In the genomic region with DNA sequence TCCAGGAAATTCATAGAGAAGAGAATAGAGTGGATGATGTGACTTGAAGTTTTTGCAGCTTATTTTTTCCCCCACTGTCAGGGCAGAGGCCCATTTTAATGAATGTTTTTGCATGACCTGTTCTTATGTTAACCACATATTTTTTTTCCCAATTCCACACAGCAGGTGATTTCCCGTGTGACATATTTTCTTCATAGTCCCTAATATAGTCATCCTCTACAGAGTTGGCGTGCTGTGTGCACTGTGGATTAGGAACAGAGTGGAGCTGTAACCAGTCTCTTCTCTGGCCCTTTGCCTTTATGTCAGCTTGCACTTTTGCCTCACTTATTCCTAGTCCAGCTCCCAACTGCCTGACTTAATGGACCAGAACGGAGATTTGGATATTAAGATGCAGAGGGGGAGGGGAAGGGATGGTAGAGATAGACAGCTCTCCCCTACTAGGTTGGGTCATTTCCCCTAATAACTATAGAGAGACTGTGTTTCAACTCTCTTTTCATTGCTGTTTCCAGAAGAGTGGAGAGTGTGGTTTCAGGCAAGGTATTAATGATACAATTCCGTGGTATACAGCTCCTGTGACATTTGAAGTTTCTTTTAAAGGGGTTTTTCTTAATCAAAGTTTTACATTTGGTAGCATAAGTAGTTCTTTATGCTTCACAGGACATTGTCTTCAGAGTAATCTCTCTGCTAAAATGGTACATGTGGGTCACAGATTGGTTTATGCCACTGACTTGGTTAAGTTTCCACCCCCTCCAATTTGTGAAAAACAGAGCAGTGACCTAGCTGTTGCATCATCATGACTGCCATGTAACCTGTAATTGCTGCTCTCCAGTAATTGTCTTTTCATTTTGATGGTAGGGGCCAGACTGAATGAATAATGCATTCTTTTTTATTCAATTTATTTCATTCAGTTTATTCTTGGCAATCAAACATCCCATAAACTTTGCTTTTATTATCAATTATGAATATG, we compare ENCODE assay signal across 17 cellular contexts.
A peak's percentile ranks its signal among the peaks of the same experiment; 100 is the strongest.
DNase-seq lines count a peak whose midpoint lies in the region; ATAC-seq, FAIRE-seq and TF ChIP-seq lines count a peak whose summit lies in the region.
"Had no signal": no experiment of that assay in that cellular context is flagged by ENCODE, and none has a peak within 500 bp of the region (broad histone marks: within the 10 kb centered on the region; RNA-seq: fewer than 3 reads in every experiment).

No MANE protein-coding gene starts in this region.

- no peak overlapping the region for H3K4me3 Mint-ChIP-seq in activated CD4-positive, alpha-beta memory T cell treated with anti-CD3 and anti-CD28 coated beads for 36 hours
- no peak overlapping the region for H3K4me3 Mint-ChIP-seq in activated CD4-positive, alpha-beta memory T cell treated with anti-CD3 and anti-CD28 coated beads, Interleukin-2, amount 10 ng/mL, durations not matched to agents 7 days and 5 days
- no peak overlapping the region for H3K4me3 Mint-ChIP-seq in CD8-positive, alpha-beta T cell
- H3K4me3 Mint-ChIP-seq: neural progenitor cell had no signal

- H3K27me3 ChIP-seq in K562 (ENCODE audit: control insufficient read depth in 2 of 2, insufficient read depth in 2 of 2, low read length in 2 of 2) (no peaks in the 10 kb centered on the region), lower lobe of right lung (ENCODE audit: low read depth) (no peaks in the 10 kb centered on the region)
- no peaks in the 10 kb centered on the region for H3K27me3 ChIP-seq in CD8-positive, alpha-beta T cell (ENCODE audit: insufficient read depth, low read length)
- H3K27me3 ChIP-seq: colonic mucosa, esophagus squamous epithelium, hepatocyte, neural progenitor cell had no signal

- BruUV-seq in K562 (replicated peaks; lab: Mats Ljungman, UMichigan), result no TSS peak

- TF ChIP-seq EP300 in K562 (IDR thresholded peaks at IDR 0.05; ENCODE audit: low read length), result peak; percentile 31; the same call in 1 of the 2 replicates

- H3K9ac ChIP-seq in K562 (ENCODE audit: insufficient read depth in 1 of 2, low read depth in 2 of 2, low read length in 2 of 2), result no peak overlapping the region
- H3K9ac ChIP-seq: neural progenitor cell had no signal

- intact Hi-C loops in activated CD4-positive, alpha-beta memory T cell treated with anti-CD3 and anti-CD28 coated beads for 36 hours (cut with micrococcal nuclease), result loop anchor here (1.0 to 5.0 kb wide), 2 partner anchors 15 to 43 kb away; no protein-coding TSS in a partner anchor
- intact Hi-C loops in K562 (cut with micrococcal nuclease) (no loop called here), lower lobe of right lung (cut with DNase I) (no loop called here)
- intact Hi-C loops in CD8-positive, alpha-beta T cell (cut with DNase I, micrococcal nuclease), result no loop called here

- H3K36me3 ChIP-seq in K562 (ENCODE audit: control insufficient read depth, insufficient read depth, low read length) (peaks cover 40% of the 10 kb centered on the region), lower lobe of right lung (peaks cover 35% of the 10 kb centered on the region)
- peaks cover 17% of the 10 kb centered on the region for H3K36me3 ChIP-seq in CD8-positive, alpha-beta T cell (ENCODE audit: insufficient read depth, low read length)
- H3K36me3 ChIP-seq: colonic mucosa, neural progenitor cell had no signal

- no peaks in the 10 kb centered on the region for H3K9me3 Mint-ChIP-seq in activated CD4-positive, alpha-beta memory T cell treated with anti-CD3 and anti-CD28 coated beads for 36 hours
- no peaks in the 10 kb centered on the region for H3K9me3 Mint-ChIP-seq in activated CD4-positive, alpha-beta memory T cell treated with anti-CD3 and anti-CD28 coated beads, Interleukin-2, amount 10 ng/mL, durations not matched to agents 7 days and 5 days
- no peaks in the 10 kb centered on the region for H3K9me3 Mint-ChIP-seq in CD8-positive, alpha-beta T cell
- H3K9me3 Mint-ChIP-seq: neural progenitor cell had no signal

- peak; percentile 75 for ATAC-seq in K562
- ATAC-seq in lower lobe of right lung, result no peak
- ATAC-seq in CD8-positive, alpha-beta T cell, result no peak

- peak; percentile 11 for FAIRE-seq in K562 (lab: Jason Lieb, UNC)

- POLR2A ChIA-PET in activated CD4-positive, alpha-beta memory T cell treated with anti-CD3 and anti-CD28 coated beads for 36 hours (lab: Charles Lee), result no interaction called here
- POLR2A ChIA-PET in activated CD4-positive, alpha-beta memory T cell treated with anti-CD3 and anti-CD28 coated beads, Interleukin-2, amount 10 ng/mL, durations not matched to agents 7 days and 5 days (lab: Charles Lee), result interaction anchor here (1.0 kb wide), 1 partner anchor 15 kb away, joined by 3 read pairs; no protein-coding TSS in a partner anchor
- POLR2A ChIA-PET in K562 (lab: Yijun Ruan, JAX), result no interaction called here
- POLR2A ChIA-PET in CD8-positive, alpha-beta T cell (lab: Charles Lee), result no interaction called here

- H4K20me1 ChIP-seq in K562 (replicated peaks; ENCODE audit: control insufficient read depth, insufficient read depth, low read length), result no peaks in the 10 kb centered on the region

- H3K4me1 ChIP-seq in K562 (replicated peaks in 1 of 2; ENCODE audit: control insufficient read depth in 2 of 2, insufficient read depth in 2 of 2, low read length in 2 of 2) (peaks cover 0 to 10% of the 10 kb centered on the region in 2 experiments; a peak in 2 of 5 replicates), lower lobe of right lung (peaks cover 14% of the 10 kb centered on the region)
- no peaks in the 10 kb centered on the region for H3K4me1 ChIP-seq in CD8-positive, alpha-beta T cell (ENCODE audit: insufficient read depth, low read length)
- H3K4me1 ChIP-seq: colonic mucosa, esophagus squamous epithelium had no signal

- TF ChIP-seq CTCF in K562 (IDR thresholded peaks at IDR 0.05 in 2 of 3, conservative IDR thresholded peaks at IDR 0.05 in 1 of 3; ENCODE audit: insufficient read depth in 2 of 3, low read depth in 1 of 3, low read length in 3 of 3) (no peak), lower lobe of right lung (IDR thresholded peaks at IDR 0.05) (no peak)
- TF ChIP-seq CTCF in CD8-positive, alpha-beta T cell (IDR thresholded peaks at IDR 0.05), result no peak

- H3K27ac Mint-ChIP-seq in activated CD4-positive, alpha-beta memory T cell treated with anti-CD3 and anti-CD28 coated beads for 36 hours, result peak overlapping the region; percentile 43
- H3K27ac Mint-ChIP-seq in activated CD4-positive, alpha-beta memory T cell treated with anti-CD3 and anti-CD28 coated beads, Interleukin-2, amount 10 ng/mL, durations not matched to agents 7 days and 5 days, result no peak overlapping the region
- H3K27ac Mint-ChIP-seq in CD8-positive, alpha-beta T cell, result no peak overlapping the region
- H3K27ac Mint-ChIP-seq: neural progenitor cell had no signal

- peaks cover 35% of the 10 kb centered on the region for H3K36me3 Mint-ChIP-seq in activated CD4-positive, alpha-beta memory T cell treated with anti-CD3 and anti-CD28 coated beads for 36 hours
- peaks cover 62% of the 10 kb centered on the region for H3K36me3 Mint-ChIP-seq in activated CD4-positive, alpha-beta memory T cell treated with anti-CD3 and anti-CD28 coated beads, Interleukin-2, amount 10 ng/mL, durations not matched to agents 7 days and 5 days (ENCODE audit: low read depth)
- H3K36me3 Mint-ChIP-seq in CD8-positive, alpha-beta T cell, result peaks cover 70% of the 10 kb centered on the region

- no peaks in the 10 kb centered on the region for H3K9me3 ChIP-seq in K562 (replicated peaks; ENCODE audit: control insufficient read depth, insufficient read depth, low read depth, low read length)
- H3K9me3 ChIP-seq in lower lobe of right lung, result no peaks in the 10 kb centered on the region
- H3K9me3 ChIP-seq in CD8-positive, alpha-beta T cell (ENCODE audit: low read length), result no peaks in the 10 kb centered on the region
- H3K9me3 ChIP-seq: colonic mucosa, esophagus squamous epithelium had no signal

- H3K4me2 ChIP-seq in K562 (ENCODE audit: insufficient read depth, low read length), result no peak overlapping the region
- H3K4me2 ChIP-seq: hepatocyte, neural progenitor cell had no signal

- DNase-seq in activated CD4-positive, alpha-beta memory T cell treated with anti-CD3 and anti-CD28 coated beads for 36 hours, result no peak
- no peak for DNase-seq in activated CD4-positive, alpha-beta memory T cell treated with anti-CD3 and anti-CD28 coated beads, Interleukin-2, amount 10 ng/mL, durations not matched to agents 7 days and 5 days
- DNase-seq in NCI-H526 (lab: John Stamatoyannopoulos, UW) (peak; percentile 93 to 94), K562 (ENCODE audit: extremely low read depth in 1 of 4, low spot score in 3 of 4) (no peak), renal cortical epithelial cell (ENCODE audit: low read depth) (peak; percentile 68), lower lobe of right lung (no peak), cerebellar nuclear complex (lab: John Stamatoyannopoulos, UW) (no peak)
- no peak for DNase-seq in CD8-positive, alpha-beta T cell
- DNase-seq: activated CD4-positive, alpha-beta T cell treated with anti-CD3 and anti-CD28 coated beads, Interleukin-2, amount 50 U/mL, for 1 hour; colonic mucosa; COR-L47; esophagus squamous epithelium; NCI-H1105; NCI-H446 treated with DMSO at 0.1 percent for 48 hours; substantia nigra had no signal

- CTCF ChIA-PET in activated CD4-positive, alpha-beta memory T cell treated with anti-CD3 and anti-CD28 coated beads for 36 hours (lab: Charles Lee), result interaction anchor here (0.8 to 3.0 kb wide), 3 partner anchors 16 to 92 kb away, joined by 3 to 17 read pairs (median 7); a partner anchor contains a TSS
- CTCF ChIA-PET in activated CD4-positive, alpha-beta memory T cell treated with anti-CD3 and anti-CD28 coated beads, Interleukin-2, amount 10 ng/mL, durations not matched to agents 7 days and 5 days (lab: Charles Lee), result interaction anchor here (1.2 to 1.3 kb wide), 2 partner anchors 16 to 92 kb away, joined by 3 to 5 read pairs; a partner anchor contains a TSS
- CTCF ChIA-PET in K562 (lab: Yijun Ruan, JAX; ENCODE audit: low intra/inter-chr PET ratio), result no interaction called here
- CTCF ChIA-PET in CD8-positive, alpha-beta T cell (lab: Charles Lee), result interaction anchor here (1.2 to 1.3 kb wide), 2 partner anchors 13 to 92 kb away, joined by 3 to 4 read pairs; a partner anchor contains a TSS

- peaks cover 4% of the 10 kb centered on the region; the same call in 2 of the 3 replicates for H3K79me2 ChIP-seq in K562 (ENCODE audit: control insufficient read depth, insufficient read depth, low read length)

- no peak overlapping the region for H3K4me3 ChIP-seq in K562
- H3K4me3 ChIP-seq in lower lobe of right lung, result no peak overlapping the region
- H3K4me3 ChIP-seq in CD8-positive, alpha-beta T cell (ENCODE audit: low read depth, low read length), result no peak overlapping the region
- H3K4me3 ChIP-seq: colonic mucosa, esophagus squamous epithelium, hepatocyte, neural progenitor cell had no signal

- H3K27me3 Mint-ChIP-seq in activated CD4-positive, alpha-beta memory T cell treated with anti-CD3 and anti-CD28 coated beads for 36 hours, result no peaks in the 10 kb centered on the region
- no peaks in the 10 kb centered on the region for H3K27me3 Mint-ChIP-seq in activated CD4-positive, alpha-beta memory T cell treated with anti-CD3 and anti-CD28 coated beads, Interleukin-2, amount 10 ng/mL, durations not matched to agents 7 days and 5 days
- no peaks in the 10 kb centered on the region for H3K27me3 Mint-ChIP-seq in CD8-positive, alpha-beta T cell (ENCODE audit: low read depth)

- WGBS in K562 (ENCODE audit: insufficient coverage, low coverage, missing lambda C conversion rate), result 73% methylated on average over 4 of the region's 4 CpGs

- no peak overlapping the region for H2AFZ ChIP-seq in K562 (ENCODE audit: low read depth, low read length)
- H2AFZ ChIP-seq: hepatocyte, neural progenitor cell had no signal

- H3K27ac ChIP-seq in K562 (ENCODE audit: extremely low read depth, low read depth, low read length) (no peak overlapping the region), lower lobe of right lung (no peak overlapping the region)
- H3K27ac ChIP-seq in CD8-positive, alpha-beta T cell (ENCODE audit: low read depth, low read length), result no peak overlapping the region
- H3K27ac ChIP-seq: colonic mucosa, esophagus squamous epithelium, hepatocyte, neural progenitor cell had no signal

- H3K9me1 ChIP-seq in K562 (ENCODE audit: control insufficient read depth, insufficient read depth, low read length), result no peaks in the 10 kb centered on the region

- in situ Hi-C loops in K562 (cut with MboI), result no loop called here

- peaks cover 50% of the 10 kb centered on the region for H3K4me1 Mint-ChIP-seq in activated CD4-positive, alpha-beta memory T cell treated with anti-CD3 and anti-CD28 coated beads for 36 hours (ENCODE audit: low read depth)
- H3K4me1 Mint-ChIP-seq in activated CD4-positive, alpha-beta memory T cell treated with anti-CD3 and anti-CD28 coated beads, Interleukin-2, amount 10 ng/mL, durations not matched to agents 7 days and 5 days, result peaks cover 67% of the 10 kb centered on the region
- H3K4me1 Mint-ChIP-seq in CD8-positive, alpha-beta T cell (ENCODE audit: low read depth), result peaks cover 25% of the 10 kb centered on the region

- no peak for TF ChIP-seq RAD21 in K562 (CRISPR knock-in tag; conservative IDR thresholded peaks at IDR 0.05 in 1 of 2, IDR thresholded peaks at IDR 0.05 in 1 of 2)

- TF ChIP-seq POLR2A in K562 (conservative IDR thresholded peaks at IDR 0.05), result no peak

Comparison
In these comparisons a context has a peak if more than half of its experiments do, and no peak if none do; other contexts are left out.
1. DNase-seq: peak in NCI-H526 (2 of 2) and renal cortical epithelial cell (single experiment); none in activated CD4-positive, alpha-beta memory T cell treated with anti-CD3 and anti-CD28 coated beads for 36 hours (single experiment), activated CD4-positive, alpha-beta memory T cell treated with anti-CD3 and anti-CD28 coated beads, Interleukin-2, amount 10 ng/mL, durations not matched to agents 7 days and 5 days (single experiment), K562 (0 of 4), lower lobe of right lung (single experiment), CD8-positive, alpha-beta T cell (0 of 7) and cerebellar nuclear complex (0 of 2).